Comparison of ENCODE assay signal across 9 cellular contexts in the genomic region with DNA sequence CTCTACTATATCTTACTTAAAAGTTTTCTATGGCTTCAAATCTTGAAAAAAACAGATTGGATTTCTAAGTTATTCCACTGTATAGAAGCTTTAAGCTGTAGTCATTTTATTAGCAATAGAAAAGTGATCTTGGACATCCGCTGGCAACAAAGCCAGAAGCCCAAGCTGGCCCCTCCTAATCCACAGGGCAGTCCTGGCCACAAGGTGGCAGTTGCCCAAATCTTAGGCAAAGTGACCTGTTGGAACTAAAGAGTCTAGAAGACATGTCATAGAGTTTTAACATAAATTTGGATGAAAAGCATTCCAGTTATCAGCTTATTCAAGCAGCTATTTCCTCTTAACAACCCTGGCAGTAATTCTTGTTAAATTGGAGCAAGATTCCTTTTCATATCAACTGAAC.
DNase-seq lines count a peak whose midpoint lies in the region; ATAC-seq and TF ChIP-seq lines count a peak whose summit lies in the region.
"Had no signal": no experiment of that assay in that cellular context is flagged by ENCODE, and none has a peak within 500 bp of the region (broad histone marks: within the 10 kb centered on the region; RNA-seq: fewer than 3 reads in every experiment).

No MANE protein-coding gene starts in this region.

- DNase-seq in activated CD4-positive, alpha-beta memory T cell treated with anti-CD3 and anti-CD28 coated beads for 36 hours: peak; percentile 41
- no peak for DNase-seq in activated CD4-positive, alpha-beta memory T cell treated with anti-CD3 and anti-CD28 coated beads, Interleukin-2, amount 10 ng/mL, durations not matched to agents 7 days and 5 days
- DNase-seq in NB4 (ENCODE audit: low read depth): peak; percentile 56
- peak; percentile 46 for DNase-seq in astrocyte of the spinal cord (ENCODE audit: low read depth, low spot score)
- peak; percentile 32 to 54 (median 38) for DNase-seq in immature natural killer cell
- peak; percentile 68 to 75 for DNase-seq in thyroid gland
- no peak for DNase-seq in omental fat pad (ENCODE audit: low spot score)
- no peak for DNase-seq in NCI-H2029 treated with DMSO at 0.1 percent for 48 hours (lab: John Stamatoyannopoulos, UW)
- DNase-seq: activated naive CD8-positive, alpha-beta T cell treated with anti-CD3 and anti-CD28 coated beads, Interleukin-2, amount 10 ng/mL, durations not matched to agents 7 days and 5 days had no signal

- peaks cover 8% of the 10 kb centered on the region for H3K27me3 Mint-ChIP-seq in activated CD4-positive, alpha-beta memory T cell treated with anti-CD3 and anti-CD28 coated beads for 36 hours
- H3K27me3 Mint-ChIP-seq in activated CD4-positive, alpha-beta memory T cell treated with anti-CD3 and anti-CD28 coated beads, Interleukin-2, amount 10 ng/mL, durations not matched to agents 7 days and 5 days: peaks cover 11% of the 10 kb centered on the region
- H3K27me3 Mint-ChIP-seq in immature natural killer cell (ENCODE audit: low read depth in 3 of 3): peaks cover 2 to 14% (median 8%) of the 10 kb centered on the region in 3 donors

- H3K4me3 ChIP-seq in NB4 (ENCODE audit: low read depth, low read length) (no peak overlapping the region), astrocyte of the spinal cord (ENCODE audit: low read depth, low read length) (no peak overlapping the region), thyroid gland (replicated peaks in 1 of 3) (no peak overlapping the region)

- no peak overlapping the region for H3K4me3 Mint-ChIP-seq in activated CD4-positive, alpha-beta memory T cell treated with anti-CD3 and anti-CD28 coated beads for 36 hours
- no peak overlapping the region for H3K4me3 Mint-ChIP-seq in activated CD4-positive, alpha-beta memory T cell treated with anti-CD3 and anti-CD28 coated beads, Interleukin-2, amount 10 ng/mL, durations not matched to agents 7 days and 5 days
- H3K4me3 Mint-ChIP-seq in immature natural killer cell: peak overlapping the region in 1 of 5 donors; percentile 27
- H3K4me3 Mint-ChIP-seq: activated naive CD8-positive, alpha-beta T cell treated with anti-CD3 and anti-CD28 coated beads, Interleukin-2, amount 10 ng/mL, durations not matched to agents 7 days and 5 days had no signal

- H3K4me1 ChIP-seq in thyroid gland: peaks cover 13 to 29% of the 10 kb centered on the region in 2 donors

- peak; percentile 76 for TF ChIP-seq CTCF in NB4 (IDR thresholded peaks at IDR 0.05; ENCODE audit: low read depth, low read length)
- peak; percentile 65 for TF ChIP-seq CTCF in astrocyte of the spinal cord (IDR thresholded peaks at IDR 0.05; ENCODE audit: low read depth, low read length)
- TF ChIP-seq CTCF in thyroid gland (IDR thresholded peaks at IDR 0.05): peak in 5 of 6 experiments; percentile 34 to 63 (median 54)
- no peak for TF ChIP-seq CTCF in omental fat pad (IDR thresholded peaks at IDR 0.05)

- H3K36me3 Mint-ChIP-seq in activated CD4-positive, alpha-beta memory T cell treated with anti-CD3 and anti-CD28 coated beads for 36 hours: peaks cover 5% of the 10 kb centered on the region
- H3K36me3 Mint-ChIP-seq in activated CD4-positive, alpha-beta memory T cell treated with anti-CD3 and anti-CD28 coated beads, Interleukin-2, amount 10 ng/mL, durations not matched to agents 7 days and 5 days (ENCODE audit: low read depth): peaks cover 5% of the 10 kb centered on the region
- peaks cover 7 to 12% (median 8%) of the 10 kb centered on the region in 3 donors for H3K36me3 Mint-ChIP-seq in immature natural killer cell
- H3K36me3 Mint-ChIP-seq: activated naive CD8-positive, alpha-beta T cell treated with anti-CD3 and anti-CD28 coated beads, Interleukin-2, amount 10 ng/mL, durations not matched to agents 7 days and 5 days had no signal

- no peaks in the 10 kb centered on the region for H3K36me3 ChIP-seq in thyroid gland

- no peak overlapping the region for H3K27ac ChIP-seq in thyroid gland

- H3K27me3 ChIP-seq in thyroid gland: no peaks in the 10 kb centered on the region

- H3K4me1 Mint-ChIP-seq in activated CD4-positive, alpha-beta memory T cell treated with anti-CD3 and anti-CD28 coated beads for 36 hours (ENCODE audit: low read depth): peaks cover 3% of the 10 kb centered on the region
- H3K4me1 Mint-ChIP-seq in activated CD4-positive, alpha-beta memory T cell treated with anti-CD3 and anti-CD28 coated beads, Interleukin-2, amount 10 ng/mL, durations not matched to agents 7 days and 5 days: no peaks in the 10 kb centered on the region
- peaks cover 2 to 6% of the 10 kb centered on the region in 2 donors for H3K4me1 Mint-ChIP-seq in immature natural killer cell
- H3K4me1 Mint-ChIP-seq: activated naive CD8-positive, alpha-beta T cell treated with anti-CD3 and anti-CD28 coated beads, Interleukin-2, amount 10 ng/mL, durations not matched to agents 7 days and 5 days had no signal

- no peak for ATAC-seq in omental fat pad (ENCODE audit: low FRiP score)

- POLR2A ChIA-PET in activated CD4-positive, alpha-beta memory T cell treated with anti-CD3 and anti-CD28 coated beads for 36 hours (lab: Charles Lee): no interaction called here
- POLR2A ChIA-PET in activated CD4-positive, alpha-beta memory T cell treated with anti-CD3 and anti-CD28 coated beads, Interleukin-2, amount 10 ng/mL, durations not matched to agents 7 days and 5 days (lab: Charles Lee): no interaction called here

- no peak overlapping the region for H3K27ac Mint-ChIP-seq in activated CD4-positive, alpha-beta memory T cell treated with anti-CD3 and anti-CD28 coated beads for 36 hours
- H3K27ac Mint-ChIP-seq in activated CD4-positive, alpha-beta memory T cell treated with anti-CD3 and anti-CD28 coated beads, Interleukin-2, amount 10 ng/mL, durations not matched to agents 7 days and 5 days: no peak overlapping the region
- H3K27ac Mint-ChIP-seq in immature natural killer cell: no peak overlapping the region
- H3K27ac Mint-ChIP-seq: activated naive CD8-positive, alpha-beta T cell treated with anti-CD3 and anti-CD28 coated beads, Interleukin-2, amount 10 ng/mL, durations not matched to agents 7 days and 5 days had no signal

- H3K9me3 ChIP-seq in thyroid gland: no peaks in the 10 kb centered on the region

- CTCF ChIA-PET in activated CD4-positive, alpha-beta memory T cell treated with anti-CD3 and anti-CD28 coated beads for 36 hours (lab: Charles Lee): interaction anchor here (0.5 to 1.6 kb wide), 5 partner anchors 17 to 457 kb away, joined by 3 to 12 read pairs (median 4); no protein-coding TSS in a partner anchor
- CTCF ChIA-PET in activated CD4-positive, alpha-beta memory T cell treated with anti-CD3 and anti-CD28 coated beads, Interleukin-2, amount 10 ng/mL, durations not matched to agents 7 days and 5 days (lab: Charles Lee): interaction anchor here (1.0 to 1.4 kb wide), 2 partner anchors 12 to 457 kb away, joined by 3 to 7 read pairs; no protein-coding TSS in a partner anchor

- peaks cover 12% of the 10 kb centered on the region for H3K9me3 Mint-ChIP-seq in activated CD4-positive, alpha-beta memory T cell treated with anti-CD3 and anti-CD28 coated beads for 36 hours
- peaks cover 6% of the 10 kb centered on the region for H3K9me3 Mint-ChIP-seq in activated CD4-positive, alpha-beta memory T cell treated with anti-CD3 and anti-CD28 coated beads, Interleukin-2, amount 10 ng/mL, durations not matched to agents 7 days and 5 days
- H3K9me3 Mint-ChIP-seq in immature natural killer cell: peaks cover 2 to 8% (median 5%) of the 10 kb centered on the region in 6 donors

- 70 to 86% methylated on average over 1 of the region's 1 CpG for WGBS in thyroid gland, 2 donors

- in situ Hi-C loops in astrocyte of the spinal cord (cut with HindIII; ENCODE audit: low sequenced_read_pairs): no loop called here

- intact Hi-C loops in activated CD4-positive, alpha-beta memory T cell treated with anti-CD3 and anti-CD28 coated beads for 36 hours (cut with micrococcal nuclease): no loop called here
- intact Hi-C loops in thyroid gland (cut with DNase I): no loop called here

- TF ChIP-seq POLR2A in NB4 (IDR thresholded peaks at IDR 0.05; ENCODE audit: extremely low read depth, insufficient read length) (no peak), thyroid gland (IDR thresholded peaks at IDR 0.05) (no peak)

Comparison
In these comparisons a context has a peak if more than half of its experiments do, and no peak if none do; other contexts are left out.
1. DNase-seq: peak in activated CD4-positive, alpha-beta memory T cell treated with anti-CD3 and anti-CD28 coated beads for 36 hours (single experiment), NB4 (single experiment), astrocyte of the spinal cord (single experiment), immature natural killer cell (3 of 3) and thyroid gland (2 of 2); none in activated CD4-positive, alpha-beta memory T cell treated with anti-CD3 and anti-CD28 coated beads, Interleukin-2, amount 10 ng/mL, durations not matched to agents 7 days and 5 days (single experiment), omental fat pad (single experiment) and NCI-H2029 treated with DMSO at 0.1 percent for 48 hours (single experiment).
2. CTCF ChIP-seq: peak in NB4 (single experiment), astrocyte of the spinal cord (single experiment) and thyroid gland (5 of 6); none in omental fat pad (0 of 3).